Comparison of ENCODE assay signal across 13 cellular contexts in the genomic region with DNA sequence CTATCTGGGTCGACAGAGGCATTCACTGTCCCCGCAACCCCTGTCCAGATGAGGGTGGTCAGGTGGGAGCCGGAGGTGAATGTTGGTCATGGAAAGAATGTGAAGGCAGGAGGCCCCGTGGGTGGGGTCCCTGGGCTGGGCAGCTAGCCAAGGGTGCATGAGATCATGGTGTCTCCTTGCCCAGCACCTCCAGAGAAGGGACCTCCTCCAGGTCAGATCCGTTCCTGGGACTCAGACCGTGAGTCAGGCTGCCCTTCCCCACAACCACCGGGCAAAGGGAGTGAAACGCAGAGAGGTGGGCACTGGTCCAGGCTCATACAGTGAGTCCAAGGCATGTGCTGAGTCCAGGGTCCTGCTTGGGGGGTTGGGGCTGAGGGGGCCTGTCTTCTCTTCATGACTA. TPM values are rescaled to one million over a fixed set of nuclear protein-coding genes. Genes with fewer than 3 reads are reported as not detected.
A peak's percentile ranks its signal among the peaks of the same experiment; 100 is the strongest.
DNase-seq lines count a peak whose midpoint lies in the region; ATAC-seq, FAIRE-seq and TF ChIP-seq lines count a peak whose summit lies in the region.
"Had no signal": no experiment of that assay in that cellular context is flagged by ENCODE, and none has a peak within 500 bp of the region (broad histone marks: within the 10 kb centered on the region; RNA-seq: fewer than 3 reads in every experiment).

No MANE protein-coding gene starts in this region.

- H3K4me2 ChIP-seq in HepG2 (ENCODE audit: low read depth, low read length) (no peak overlapping the region), mesenchymal stem cell (ENCODE audit: low read length, poor library complexity, severe bottlenecking) (peak overlapping the region; percentile 5)

- no TSS peak for BruUV-seq in HepG2 (replicated peaks; lab: Mats Ljungman, UMichigan)

- H4K91ac ChIP-seq in mesenchymal stem cell (ENCODE audit: low read length): no peak overlapping the region

- TF ChIP-seq EP300 in HepG2 (IDR thresholded peaks at IDR 0.05; ENCODE audit: low read depth in 2 of 2, low read length in 2 of 2): no peak
- TF ChIP-seq EP300 in HepG2 (CRISPR knock-in tag; IDR thresholded peaks at IDR 0.05; ENCODE audit: borderline replicate concordance): no peak

- H3K36me3 ChIP-seq in HepG2 (replicated peaks in 1 of 2; ENCODE audit: control insufficient read depth in 1 of 2, insufficient read depth in 2 of 2, low read length in 2 of 2) (no peaks in the 10 kb centered on the region), right lobe of liver (no peaks in the 10 kb centered on the region), mesenchymal stem cell (ENCODE audit: control insufficient read depth in 1 of 2, insufficient read depth in 2 of 2, low read depth in 1 of 2, low read length in 2 of 2) (peaks cover 0 to 3% of the 10 kb centered on the region in 2 experiments), esophagus squamous epithelium (no peaks in the 10 kb centered on the region)
- H3K36me3 ChIP-seq: colonic mucosa had no signal

- no peak for TF ChIP-seq RAD21 in HepG2 (CRISPR knock-in tag; IDR thresholded peaks at IDR 0.05)

- H3K9me3 ChIP-seq in HepG2 (ENCODE audit: low read length): no peaks in the 10 kb centered on the region
- no peaks in the 10 kb centered on the region for H3K9me3 ChIP-seq in right lobe of liver
- H3K9me3 ChIP-seq in mesenchymal stem cell (ENCODE audit: control insufficient read depth, low read length): no peaks in the 10 kb centered on the region
- no peaks in the 10 kb centered on the region for H3K9me3 ChIP-seq in esophagus squamous epithelium
- H3K9me3 ChIP-seq: colonic mucosa had no signal

- H2BK5ac ChIP-seq in mesenchymal stem cell (ENCODE audit: low read depth, low read length, poor library complexity, severe bottlenecking): peak overlapping the region; percentile 19

- no peaks in the 10 kb centered on the region for H3K79me1 ChIP-seq in mesenchymal stem cell (replicated peaks; ENCODE audit: low read length, poor library complexity, severe bottlenecking)

- no peak overlapping the region for H3K27ac ChIP-seq in HepG2 (ENCODE audit: extremely low read length, insufficient read depth, low read length)
- no peak overlapping the region for H3K27ac ChIP-seq in right lobe of liver
- peak overlapping the region; percentile 58 for H3K27ac ChIP-seq in caudate nucleus (ENCODE audit: low read depth, low read length)
- H3K27ac ChIP-seq in mesenchymal stem cell (ENCODE audit: low read length, poor library complexity, severe bottlenecking): peak overlapping the region; percentile 60
- peak overlapping the region in 2 of 4 donors; percentile 55 to 61 for H3K27ac ChIP-seq in esophagus squamous epithelium
- H3K27ac ChIP-seq: colonic mucosa had no signal

- FAIRE-seq in HepG2 (lab: Jason Lieb, UNC): no peak

- H2BK120ac ChIP-seq in mesenchymal stem cell (ENCODE audit: low read depth, low read length): no peak overlapping the region

- H3K4ac ChIP-seq in mesenchymal stem cell (ENCODE audit: low read depth in 1 of 2, low read length in 2 of 2): no peak overlapping the region

- intact Hi-C loops in HepG2 (cut with micrococcal nuclease; ENCODE audit: unreplicated experiment): no loop called here
- intact Hi-C loops in right lobe of liver (cut with DNase I): loop anchor here in 1 of 2 donors (10.0 kb wide), 1 partner anchor 253 kb away; no protein-coding TSS in a partner anchor
- intact Hi-C loops in esophagus squamous epithelium (cut with DNase I): no loop called here

- no peak overlapping the region for H3K23ac ChIP-seq in mesenchymal stem cell (ENCODE audit: low read length in 2 of 2)

- ATAC-seq in HepG2: peak; percentile 2; the same call in 1 of the 3 replicates
- ATAC-seq in right lobe of liver: no peak
- ATAC-seq: T-cell had no signal

- DNase-seq in HepG2 (ENCODE audit: low spot score) (peak; percentile 38), right lobe of liver (no peak), caudate nucleus (lab: John Stamatoyannopoulos, UW) (no peak), mesenchymal stem cell (peak; percentile 43), esophagus squamous epithelium (lab: John Stamatoyannopoulos, UW) (no peak), DMS 273 treated with DMSO at 0.1 percent for 48 hours (lab: John Stamatoyannopoulos, UW) (no peak)
- no peak for DNase-seq in stimulated activated CD4-positive, alpha-beta T cell treated with anti-CD3 and anti-CD28 coated beads, Interleukin-15, amount 100 ng/mL, for 24 hours
- DNase-seq in stimulated activated naive CD4-positive, alpha-beta T cell treated with Interleukin-2 at 50 U/mL for 16 hours (lab: John Stamatoyannopoulos, UW): no peak
- DNase-seq: colonic mucosa, immature natural killer cell, NCI-H524 treated with DMSO at 0.1 percent for 48 hours, T-cell had no signal

- H2BK15ac ChIP-seq in mesenchymal stem cell (ENCODE audit: low read depth, poor library complexity, severe bottlenecking): peak overlapping the region; percentile 30

- in situ Hi-C loops in HepG2 (cut with HindIII; ENCODE audit: extremely low pct_ligation_motif_present, low pct_unique_long_range_greater_than_20kb): no loop called here

- H3K18ac ChIP-seq in mesenchymal stem cell (ENCODE audit: low read depth in 1 of 2, low read length in 2 of 2): peak overlapping the region in 1 of 2 experiments; percentile 49

- H3K4me3 ChIP-seq in HepG2 (replicated peaks in 1 of 3; ENCODE audit: insufficient read depth in 1 of 3, low read depth in 2 of 3, low read length in 3 of 3) (no peak overlapping the region), right lobe of liver (no peak overlapping the region), mesenchymal stem cell (ENCODE audit: insufficient read depth in 1 of 2, low read depth in 1 of 2, low read length in 2 of 2) (no peak overlapping the region), esophagus squamous epithelium (no peak overlapping the region)
- H3K4me3 ChIP-seq: colonic mucosa had no signal

- H3K14ac ChIP-seq in mesenchymal stem cell (ENCODE audit: low read length in 2 of 2): peak overlapping the region in 1 of 2 experiments; percentile 47

- H3K4me1 ChIP-seq in HepG2 (ENCODE audit: insufficient read depth, low read length): peaks cover 8% of the 10 kb centered on the region; the same call in 1 of the 2 replicates
- H3K4me1 ChIP-seq in right lobe of liver: no peaks in the 10 kb centered on the region
- peaks cover 75% of the 10 kb centered on the region for H3K4me1 ChIP-seq in mesenchymal stem cell (ENCODE audit: control insufficient read depth, insufficient read depth, low read depth, low read length)
- H3K4me1 ChIP-seq in esophagus squamous epithelium: peaks cover 4 to 42% (median 9%) of the 10 kb centered on the region in 3 donors
- H3K4me1 ChIP-seq: colonic mucosa had no signal

- TF ChIP-seq POLR2A in HepG2 (IDR thresholded peaks at IDR 0.05; ENCODE audit: insufficient read depth in 1 of 2, low read depth in 2 of 2, low read length in 2 of 2): no peak
- TF ChIP-seq POLR2A in right lobe of liver (IDR thresholded peaks at IDR 0.05): no peak
- no peak for TF ChIP-seq POLR2A in esophagus squamous epithelium (IDR thresholded peaks at IDR 0.05)

- H2AK5ac ChIP-seq in mesenchymal stem cell (ENCODE audit: low read length, severe bottlenecking): peak overlapping the region; percentile 91

- H2AFZ ChIP-seq in HepG2 (ENCODE audit: low read length) (no peak overlapping the region), mesenchymal stem cell (ENCODE audit: low read depth, low read length) (no peak overlapping the region)

- H2BK12ac ChIP-seq in mesenchymal stem cell (ENCODE audit: low read length in 2 of 2): no peak overlapping the region

- TF ChIP-seq CTCF in HepG2 (CRISPR knock-in tag; IDR thresholded peaks at IDR 0.05) (no peak), right lobe of liver (IDR thresholded peaks at IDR 0.05) (no peak), esophagus squamous epithelium (IDR thresholded peaks at IDR 0.05) (no peak)

- WGBS in HepG2 (ENCODE audit: low lambda C conversion rate): 9% methylated on average over 6 of the region's 8 CpGs
- 20% methylated on average over 1 of the region's 8 CpGs for WGBS in right lobe of liver (ENCODE audit: insufficient coverage, low coverage, low lambda C conversion rate, missing lambda C conversion rate)
- WGBS in mesenchymal stem cell: 69% methylated on average over 8 of the region's 8 CpGs
- 45 to 47% methylated on average over 3 to 4 of the region's 8 CpGs for WGBS in esophagus squamous epithelium, 2 donors

- CTCF ChIA-PET in HepG2 (lab: Yijun Ruan, JAX; ENCODE audit: low intra/inter-chr PET ratio, low total read pairs): no interaction called here

- no peaks in the 10 kb centered on the region for H3K79me2 ChIP-seq in HepG2 (ENCODE audit: insufficient read depth, low read length)

- no peaks in the 10 kb centered on the region for H4K20me1 ChIP-seq in HepG2 (ENCODE audit: insufficient read depth, low read length)

- H4K8ac ChIP-seq in mesenchymal stem cell (ENCODE audit: low read length): no peak overlapping the region

- POLR2A ChIA-PET in HepG2 (lab: Yijun Ruan, JAX): no interaction called here

- no peak overlapping the region for H3K9ac ChIP-seq in HepG2 (ENCODE audit: insufficient read depth, low read depth, low read length)
- H3K9ac ChIP-seq in mesenchymal stem cell (ENCODE audit: low read length): no peak overlapping the region

- H3K27me3 ChIP-seq in HepG2 (ENCODE audit: control insufficient read depth in 1 of 2, insufficient read depth in 2 of 2, low read length in 2 of 2) (peaks cover 11 to 55% of the 10 kb centered on the region in 2 experiments; a peak in 4 of 5 replicates), right lobe of liver (no peaks in the 10 kb centered on the region), mesenchymal stem cell (ENCODE audit: control insufficient read depth in 1 of 2, insufficient read depth in 1 of 2, low read length in 2 of 2) (peaks cover 2 to 60% of the 10 kb centered on the region in 2 experiments), esophagus squamous epithelium (peaks cover 0 to 33% (median 0%) of the 10 kb centered on the region in 4 donors)
- H3K27me3 ChIP-seq: colonic mucosa had no signal

RNA-seq across cellular contexts. Expression of gene FOXS1, which starts 3.5 kb away (rescaled TPM):
- not detected in 2 replicates for total RNA-seq in HepG2 (2016; rRNA removed; fragmentation: Illumina TruSeq; extraction: Trizol)
- not detected in 2 replicates for total RNA-seq in HepG2 (2016; cell fraction: cytosol; rRNA removed; fragmentation: Illumina TruSeq; extraction: Trizol; ENCODE audit: low read depth)
- total RNA-seq in HepG2 (2016; cell fraction: insoluble cytoplasmic fraction; rRNA removed; fragmentation: Illumina TruSeq; extraction: Trizol): not detected in 2 replicates
- total RNA-seq in HepG2 (2016; cell fraction: membrane; rRNA removed; fragmentation: Illumina TruSeq; extraction: Trizol): not detected in 2 replicates
- total RNA-seq in HepG2 (2016; cell fraction: nucleus; rRNA removed; fragmentation: Illumina TruSeq; extraction: Trizol): not detected in 2 replicates
- not detected in 2 replicates for polyA plus RNA-seq in HepG2 (2011; rRNA removed)
- polyA plus RNA-seq in HepG2 (2011; cell fraction: cytosol; rRNA removed): not detected in 2 replicates
- polyA plus RNA-seq in HepG2 (2011; cell fraction: nucleus; rRNA removed): not detected in 2 replicates
- polyA plus RNA-seq in HepG2 (2012): not detected in 2 replicates
- not detected in 2 replicates for polyA plus RNA-seq in HepG2 (2016; cell fraction: cytosol; fragmentation: Illumina TruSeq; extraction: Trizol; ENCODE audit: low read depth)
- not detected in 2 replicates for polyA plus RNA-seq in HepG2 (2016; cell fraction: insoluble cytoplasmic fraction; fragmentation: Illumina TruSeq; extraction: Trizol; ENCODE audit: low read depth)
- polyA plus RNA-seq in HepG2 (2016; cell fraction: membrane; fragmentation: Illumina TruSeq; extraction: Trizol; ENCODE audit: low read depth): not detected in 2 replicates
- polyA plus RNA-seq in HepG2 (2016; cell fraction: nucleus; fragmentation: Illumina TruSeq; extraction: Trizol; ENCODE audit: insufficient read depth, low read depth): not detected in 2 replicates
- polyA minus RNA-seq in HepG2 (2011; rRNA and poly(A)+ RNA removed; ENCODE audit: low replicate concordance): not detected in 2 replicates
- not detected in 2 replicates for polyA minus RNA-seq in HepG2 (2011; cell fraction: cytosol; rRNA and poly(A)+ RNA removed)
- polyA minus RNA-seq in HepG2 (2011; cell fraction: nucleus; rRNA and poly(A)+ RNA removed): not detected in 2 replicates
- under 1 TPM in 2 of 6 experiments, not detected in 4; 0.15 to 0.31 TPM for total RNA-seq in right lobe of liver
- polyA plus RNA-seq in mesenchymal stem cell (2013, experiment 1 of 2): 0.23 TPM
- 0.26 TPM for polyA plus RNA-seq in mesenchymal stem cell (2013, experiment 2 of 2)
- under 1 TPM in 2 of 4 donors, not detected in 2; 0.32 to 0.38 TPM for total RNA-seq in esophagus squamous epithelium
- total RNA-seq: T-cell had no signal
- polyA plus RNA-seq: AG04450, immature natural killer cell had no signal

RNA-seq across cellular contexts. Expression of gene MYLK2, which starts 22.8 kb away (rescaled TPM):
- total RNA-seq in HepG2 (2016; rRNA removed; fragmentation: Illumina TruSeq; extraction: Trizol) (0.27 TPM in 1 of 2 replicates, not detected in the other), right lobe of liver (not detected), esophagus squamous epithelium (under 1 TPM in 1 of 4 donors, not detected in 3; 0.38 TPM)
- 0.09 and 0.10 TPM in 2 replicates for total RNA-seq in HepG2 (2016; cell fraction: cytosol; rRNA removed; fragmentation: Illumina TruSeq; extraction: Trizol; ENCODE audit: low read depth)
- total RNA-seq in HepG2 (2016; cell fraction: insoluble cytoplasmic fraction; rRNA removed; fragmentation: Illumina TruSeq; extraction: Trizol): 0.17 TPM in 1 of 2 replicates, not detected in the other
- 0.06 and 0.10 TPM in 2 replicates for total RNA-seq in HepG2 (2016; cell fraction: membrane; rRNA removed; fragmentation: Illumina TruSeq; extraction: Trizol)
- 0.50 TPM in 1 of 2 replicates, not detected in the other for total RNA-seq in HepG2 (2016; cell fraction: nucleus; rRNA removed; fragmentation: Illumina TruSeq; extraction: Trizol)
- polyA plus RNA-seq in HepG2 (2011; rRNA removed): 0.04 TPM in 1 of 2 replicates, not detected in the other
- polyA plus RNA-seq in HepG2 (2011; cell fraction: cytosol; rRNA removed): 0.03 TPM in 1 of 2 replicates, not detected in the other
- polyA plus RNA-seq in HepG2 (2011; cell fraction: nucleus; rRNA removed): 0.05 and 0.32 TPM in 2 replicates
- not detected in 2 replicates for polyA plus RNA-seq in HepG2 (2012)
- polyA plus RNA-seq in HepG2 (2016; cell fraction: cytosol; fragmentation: Illumina TruSeq; extraction: Trizol; ENCODE audit: low read depth): 0.10 TPM in 1 of 2 replicates, not detected in the other
- polyA plus RNA-seq in HepG2 (2016; cell fraction: insoluble cytoplasmic fraction; fragmentation: Illumina TruSeq; extraction: Trizol; ENCODE audit: low read depth): 0.21 TPM in 1 of 2 replicates, not detected in the other
- 0.22 TPM in 1 of 2 replicates, not detected in the other for polyA plus RNA-seq in HepG2 (2016; cell fraction: membrane; fragmentation: Illumina TruSeq; extraction: Trizol; ENCODE audit: low read depth)
- polyA plus RNA-seq in HepG2 (2016; cell fraction: nucleus; fragmentation: Illumina TruSeq; extraction: Trizol; ENCODE audit: insufficient read depth, low read depth): 0.52 and 0.59 TPM in 2 replicates
- 0.18 and 0.28 TPM in 2 replicates for polyA minus RNA-seq in HepG2 (2011; rRNA and poly(A)+ RNA removed; ENCODE audit: low replicate concordance)
- polyA minus RNA-seq in HepG2 (2011; cell fraction: cytosol; rRNA and poly(A)+ RNA removed): not detected in 2 replicates
- 0.25 and 0.39 TPM in 2 replicates for polyA minus RNA-seq in HepG2 (2011; cell fraction: nucleus; rRNA and poly(A)+ RNA removed)
- 0.06 TPM for polyA plus RNA-seq in mesenchymal stem cell (2013, experiment 1 of 2)
- polyA plus RNA-seq in mesenchymal stem cell (2013, experiment 2 of 2): 0.04 TPM
- total RNA-seq: T-cell had no signal
- polyA plus RNA-seq: AG04450, immature natural killer cell had no signal

RNA-seq across cellular contexts. Expression of gene DUSP15, which starts 28.4 kb away (rescaled TPM):
- total RNA-seq in HepG2 (2016; rRNA removed; fragmentation: Illumina TruSeq; extraction: Trizol): 0.18 and 0.93 TPM in 2 replicates
- total RNA-seq in HepG2 (2016; cell fraction: cytosol; rRNA removed; fragmentation: Illumina TruSeq; extraction: Trizol; ENCODE audit: low read depth): 1.1 TPM in 2 replicates
- total RNA-seq in HepG2 (2016; cell fraction: insoluble cytoplasmic fraction; rRNA removed; fragmentation: Illumina TruSeq; extraction: Trizol): 0.37 and 0.69 TPM in 2 replicates
- total RNA-seq in HepG2 (2016; cell fraction: membrane; rRNA removed; fragmentation: Illumina TruSeq; extraction: Trizol): 0.93 and 1.2 TPM in 2 replicates
- 0.43 and 1.6 TPM in 2 replicates for total RNA-seq in HepG2 (2016; cell fraction: nucleus; rRNA removed; fragmentation: Illumina TruSeq; extraction: Trizol)
- 0.17 and 0.46 TPM in 2 replicates for polyA plus RNA-seq in HepG2 (2011; rRNA removed)
- polyA plus RNA-seq in HepG2 (2011; cell fraction: cytosol; rRNA removed): 0.60 and 0.79 TPM in 2 replicates
- 0.95 and 1.2 TPM in 2 replicates for polyA plus RNA-seq in HepG2 (2011; cell fraction: nucleus; rRNA removed)
- 0.50 and 0.83 TPM in 2 replicates for polyA plus RNA-seq in HepG2 (2012)
- polyA plus RNA-seq in HepG2 (2016; cell fraction: cytosol; fragmentation: Illumina TruSeq; extraction: Trizol; ENCODE audit: low read depth): 0.60 and 1.1 TPM in 2 replicates
- polyA plus RNA-seq in HepG2 (2016; cell fraction: insoluble cytoplasmic fraction; fragmentation: Illumina TruSeq; extraction: Trizol; ENCODE audit: low read depth): 0.47 and 1.2 TPM in 2 replicates
- polyA plus RNA-seq in HepG2 (2016; cell fraction: membrane; fragmentation: Illumina TruSeq; extraction: Trizol; ENCODE audit: low read depth): 0.72 and 1.1 TPM in 2 replicates
- polyA plus RNA-seq in HepG2 (2016; cell fraction: nucleus; fragmentation: Illumina TruSeq; extraction: Trizol; ENCODE audit: insufficient read depth, low read depth): 0.88 and 1.7 TPM in 2 replicates
- polyA minus RNA-seq in HepG2 (2011; rRNA and poly(A)+ RNA removed; ENCODE audit: low replicate concordance): 0.56 TPM in 1 of 2 replicates, not detected in the other
- not detected in 2 replicates for polyA minus RNA-seq in HepG2 (2011; cell fraction: cytosol; rRNA and poly(A)+ RNA removed)
- 0.87 TPM in 1 of 2 replicates, not detected in the other for polyA minus RNA-seq in HepG2 (2011; cell fraction: nucleus; rRNA and poly(A)+ RNA removed)
- 1 to 10 TPM in 1 of 6 experiments, under 1 TPM in 2, not detected in 3; 0.22 to 1.1 (median 0.42) TPM for total RNA-seq in right lobe of liver
- polyA plus RNA-seq in mesenchymal stem cell (2013, experiment 1 of 2): 0.10 TPM
- 0.11 TPM for polyA plus RNA-seq in mesenchymal stem cell (2013, experiment 2 of 2)
- total RNA-seq in esophagus squamous epithelium: under 1 TPM; 0.32 to 0.44 (median 0.38) TPM
- total RNA-seq: T-cell had no signal
- polyA plus RNA-seq: AG04450, immature natural killer cell had no signal

RNA-seq across cellular contexts. Expression of gene TTLL9, which starts 28.5 kb away (rescaled TPM):
- not detected in 2 replicates for total RNA-seq in HepG2 (2016; rRNA removed; fragmentation: Illumina TruSeq; extraction: Trizol)
- total RNA-seq in HepG2 (2016; cell fraction: cytosol; rRNA removed; fragmentation: Illumina TruSeq; extraction: Trizol; ENCODE audit: low read depth): not detected in 2 replicates
- total RNA-seq in HepG2 (2016; cell fraction: insoluble cytoplasmic fraction; rRNA removed; fragmentation: Illumina TruSeq; extraction: Trizol): not detected in 2 replicates
- total RNA-seq in HepG2 (2016; cell fraction: membrane; rRNA removed; fragmentation: Illumina TruSeq; extraction: Trizol): not detected in 2 replicates
- not detected in 2 replicates for total RNA-seq in HepG2 (2016; cell fraction: nucleus; rRNA removed; fragmentation: Illumina TruSeq; extraction: Trizol)
- 0.05 TPM in 1 of 2 replicates, not detected in the other for polyA plus RNA-seq in HepG2 (2011; rRNA removed)
- not detected in 2 replicates for polyA plus RNA-seq in HepG2 (2011; cell fraction: cytosol; rRNA removed)
- polyA plus RNA-seq in HepG2 (2011; cell fraction: nucleus; rRNA removed): 0.14 TPM in 1 of 2 replicates, not detected in the other
- not detected in 2 replicates for polyA plus RNA-seq in HepG2 (2012)
- polyA plus RNA-seq in HepG2 (2016; cell fraction: cytosol; fragmentation: Illumina TruSeq; extraction: Trizol; ENCODE audit: low read depth): not detected in 2 replicates
- not detected in 2 replicates for polyA plus RNA-seq in HepG2 (2016; cell fraction: insoluble cytoplasmic fraction; fragmentation: Illumina TruSeq; extraction: Trizol; ENCODE audit: low read depth)
- polyA plus RNA-seq in HepG2 (2016; cell fraction: membrane; fragmentation: Illumina TruSeq; extraction: Trizol; ENCODE audit: low read depth): not detected in 2 replicates
- polyA plus RNA-seq in HepG2 (2016; cell fraction: nucleus; fragmentation: Illumina TruSeq; extraction: Trizol; ENCODE audit: insufficient read depth, low read depth): not detected in 2 replicates
- not detected in 2 replicates for polyA minus RNA-seq in HepG2 (2011; rRNA and poly(A)+ RNA removed; ENCODE audit: low replicate concordance)
- polyA minus RNA-seq in HepG2 (2011; cell fraction: cytosol; rRNA and poly(A)+ RNA removed): not detected in 2 replicates
- not detected in 2 replicates for polyA minus RNA-seq in HepG2 (2011; cell fraction: nucleus; rRNA and poly(A)+ RNA removed)
- not detected for total RNA-seq in right lobe of liver
- not detected for polyA plus RNA-seq in mesenchymal stem cell (2013, experiment 1 of 2)
- polyA plus RNA-seq in mesenchymal stem cell (2013, experiment 2 of 2): 0.03 TPM
- under 1 TPM in 2 of 4 donors, not detected in 2; 0.09 to 0.38 TPM for total RNA-seq in esophagus squamous epithelium
- total RNA-seq: colonic mucosa had no signal
- polyA plus RNA-seq: AG04450 had no signal

Comparison
In these comparisons a context has a peak if more than half of its experiments do, and no peak if none do; other contexts are left out.
1. DNase-seq: peak in HepG2 (single experiment) and mesenchymal stem cell (single experiment); none in right lobe of liver (0 of 3), caudate nucleus (0 of 61), esophagus squamous epithelium (single experiment), stimulated activated CD4-positive, alpha-beta T cell treated with anti-CD3 and anti-CD28 coated beads, Interleukin-15, amount 100 ng/mL, for 24 hours (single experiment), stimulated activated naive CD4-positive, alpha-beta T cell treated with Interleukin-2 at 50 U/mL for 16 hours (single experiment) and DMS 273 treated with DMSO at 0.1 percent for 48 hours (single experiment).
2. H3K27ac ChIP-seq: peak in caudate nucleus (single experiment) and mesenchymal stem cell (single experiment); none in HepG2 (single experiment) and right lobe of liver (0 of 3).